Comparison of ENCODE assay signal across 9 cellular contexts in the genomic region with DNA sequence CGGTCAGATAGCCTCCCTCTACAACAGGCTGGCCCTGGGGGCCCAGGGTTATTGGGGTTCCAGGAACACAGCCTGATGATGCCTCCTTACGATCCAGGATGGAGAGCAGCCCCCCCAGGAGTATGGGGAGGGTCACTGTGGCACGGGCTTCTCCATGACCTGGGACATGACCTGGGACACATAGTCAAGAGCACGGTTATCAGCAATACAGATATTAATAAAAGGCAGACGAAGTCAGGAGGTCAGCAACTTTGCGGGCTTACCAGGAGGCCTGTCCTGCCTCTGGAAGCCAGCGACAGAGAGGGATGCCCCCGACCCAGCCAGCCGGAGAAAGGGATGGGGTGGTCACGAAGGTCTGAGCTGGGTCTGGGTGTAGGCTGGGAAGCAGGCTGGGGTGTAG. TPM values are rescaled to one million over a fixed set of nuclear protein-coding genes. Genes with fewer than 3 reads are reported as not detected.
DNase-seq lines count a peak whose midpoint lies in the region; ATAC-seq and TF ChIP-seq lines count a peak whose summit lies in the region.
"Had no signal": no experiment of that assay in that cellular context is flagged by ENCODE, and none has a peak within 500 bp of the region (broad histone marks: within the 10 kb centered on the region; RNA-seq: fewer than 3 reads in every experiment).

No MANE protein-coding gene starts in this region.

- no peaks in the 10 kb centered on the region for H3K27me3 ChIP-seq in SJCRH30
- no peaks in the 10 kb centered on the region for H3K27me3 ChIP-seq in fibroblast of lung (ENCODE audit: control insufficient read depth, insufficient read depth, low read length)
- H3K27me3 ChIP-seq in gastrocnemius medialis = no peaks in the 10 kb centered on the region

- no peak for TF ChIP-seq POLR2A in gastrocnemius medialis (IDR thresholded peaks at IDR 0.05)

- no peak overlapping the region for H2AFZ ChIP-seq in fibroblast of lung (ENCODE audit: low read length)

- peak overlapping the region; percentile 86 for H3K9ac ChIP-seq in fibroblast of lung (ENCODE audit: insufficient read depth, low read length)

- intact Hi-C loops in gastrocnemius medialis (cut with DNase I; ENCODE audit: low total_unique reads) = loop anchor here (2.0 to 10.0 kb wide), 2 partner anchors 130 to 452 kb away; partner anchors contain the start of genes EDEM2 and NCOA6

- H4K20me1 ChIP-seq in fibroblast of lung (ENCODE audit: control insufficient read depth, extremely low read depth, insufficient read depth, low read length) = no peaks in the 10 kb centered on the region

- TF ChIP-seq CTCF in fibroblast of lung (conservative IDR thresholded peaks at IDR 0.05 in 1 of 2, IDR thresholded peaks at IDR 0.05 in 1 of 2; ENCODE audit: low read depth in 1 of 2, low read length in 2 of 2) = no peak
- no peak for TF ChIP-seq CTCF in gastrocnemius medialis (IDR thresholded peaks at IDR 0.05 in 4 of 5, conservative IDR thresholded peaks at IDR 0.05 in 1 of 5)
- TF ChIP-seq CTCF in GM13977 (IDR thresholded peaks at IDR 0.05; ENCODE audit: extremely low read depth, insufficient read depth, missing control alignments) = no peak

- H3K4me3 ChIP-seq in SJCRH30 (peak overlapping the region; percentile 69), fibroblast of lung (replicated peaks in 1 of 4; ENCODE audit: control extremely low read depth in 1 of 4, insufficient read depth in 1 of 4, low read depth in 3 of 4, low read length in 4 of 4) (peak overlapping the region; percentile 51 to 84 (median 80)), gastrocnemius medialis (peak overlapping the region; percentile 80 to 99 (median 85))

- ATAC-seq in GM18907 (IDR thresholded peaks at IDR 0.05; ENCODE audit: unreplicated experiment) (peak; percentile 4), gastrocnemius medialis (peak in 1 of 2 donors; percentile 10), GM18520 (IDR thresholded peaks at IDR 0.05; ENCODE audit: unreplicated experiment) (no peak), GM21360 (IDR thresholded peaks at IDR 0.05; ENCODE audit: unreplicated experiment) (no peak)

- peaks cover 32% of the 10 kb centered on the region for H3K79me2 ChIP-seq in fibroblast of lung (ENCODE audit: control insufficient read depth, insufficient read depth, low read length)

- peaks cover 37% of the 10 kb centered on the region for H3K36me3 ChIP-seq in SJCRH30
- H3K36me3 ChIP-seq in fibroblast of lung (ENCODE audit: control insufficient read depth, insufficient read depth, low read length) = peaks cover 35% of the 10 kb centered on the region
- H3K36me3 ChIP-seq in gastrocnemius medialis = peaks cover 0 to 24% of the 10 kb centered on the region in 2 donors

- in situ Hi-C loops in gastrocnemius medialis (cut with MboI; ENCODE audit: low sequenced_read_pairs in 4 of 4) (no loop called here), GM13977 (cut with MboI; ENCODE audit: low pct_unique_long_range_greater_than_20kb, low sequenced_read_pairs, unreplicated experiment) (no loop called here)

- H3K27ac ChIP-seq in SJCRH30 (peak overlapping the region; percentile 50; the same call in 1 of the 2 replicates), fibroblast of lung (ENCODE audit: insufficient read depth, low read length) (peak overlapping the region; percentile 91), gastrocnemius medialis (peak overlapping the region; percentile 89 to 97 (median 97))

- DNase-seq in SJCRH30 (no peak), fibroblast of lung (ENCODE audit: low read depth in 2 of 2) (no peak), gastrocnemius medialis (no peak), NCI-H345 (lab: John Stamatoyannopoulos, UW) (no peak), GM13977 (ENCODE audit: low spot score) (no peak)

- no peaks in the 10 kb centered on the region for H3K9me3 ChIP-seq in SJCRH30 (replicated peaks)
- H3K9me3 ChIP-seq in fibroblast of lung (ENCODE audit: control insufficient read depth, insufficient read depth, low read depth, low read length) = no peaks in the 10 kb centered on the region
- no peaks in the 10 kb centered on the region for H3K9me3 ChIP-seq in gastrocnemius medialis

- peak overlapping the region; percentile 78 for H3K4me2 ChIP-seq in fibroblast of lung (ENCODE audit: extremely low read depth, insufficient read depth, low read length)

- H3K4me1 ChIP-seq in SJCRH30 (peaks cover 5% of the 10 kb centered on the region; the same call in 1 of the 2 replicates), fibroblast of lung (ENCODE audit: control insufficient read depth, extremely low read depth, insufficient read depth, low read length) (peaks cover 4% of the 10 kb centered on the region), gastrocnemius medialis (peaks cover 12 to 14% of the 10 kb centered on the region in 2 donors)

RNA-seq across cellular contexts. Expression of gene MMP24OS, which starts 0.8 kb away (rescaled TPM):
- 19.6 and 20.4 TPM in 2 replicates for total RNA-seq in SJCRH30 (2014; rRNA removed; shearing (Covaris generic))
- total RNA-seq in fibroblast of lung = 24.4 and 30.1 TPM in 2 replicates
- 40.4 and 44.1 TPM in 2 replicates for polyA plus RNA-seq in fibroblast of lung
- 130 and 146 TPM in 2 replicates for polyA plus RNA-seq in fibroblast of lung (2012)
- polyA minus RNA-seq in fibroblast of lung (ENCODE audit: low replicate concordance) = 123 and 159 TPM in 2 replicates
- 10 to 100 TPM in 3 of 4 donors, 1 to 10 TPM in 1; 3.8 to 18.4 (median 12.4) TPM for total RNA-seq in gastrocnemius medialis

RNA-seq across cellular contexts. Expression of gene EIF6, which starts 7.4 kb away (rescaled TPM):
- 142 and 157 TPM in 2 replicates for total RNA-seq in SJCRH30 (2014; rRNA removed; shearing (Covaris generic))
- total RNA-seq in fibroblast of lung (111 and 117 TPM in 2 replicates), gastrocnemius medialis (10 to 100 TPM; 34.2 to 48.3 (median 47.4) TPM)
- polyA plus RNA-seq in fibroblast of lung = 156 and 187 TPM in 2 replicates
- polyA plus RNA-seq in fibroblast of lung (2012) = 192 and 254 TPM in 2 replicates
- 322 and 439 TPM in 2 replicates for polyA minus RNA-seq in fibroblast of lung (ENCODE audit: low replicate concordance)

RNA-seq across cellular contexts. Expression of gene FAM83C, which starts 15.1 kb away (rescaled TPM):
- total RNA-seq in SJCRH30 (2014; rRNA removed; shearing (Covaris generic)) = 0.10 TPM in 1 of 2 replicates, not detected in the other
- total RNA-seq in fibroblast of lung = not detected in 2 replicates
- polyA plus RNA-seq in fibroblast of lung = 0.02 TPM in 1 of 2 replicates, not detected in the other
- polyA plus RNA-seq in fibroblast of lung (2012) = not detected in 2 replicates
- polyA minus RNA-seq in fibroblast of lung (ENCODE audit: low replicate concordance) = not detected in 2 replicates
- not detected for total RNA-seq in gastrocnemius medialis
- total RNA-seq: HT1080 had no signal

RNA-seq across cellular contexts. Expression of gene MMP24, which starts 50.6 kb away (rescaled TPM):
- not detected in 2 replicates for total RNA-seq in SJCRH30 (2014; rRNA removed; shearing (Covaris generic))
- total RNA-seq in fibroblast of lung (under 0.01 and 0.17 TPM in 2 replicates), gastrocnemius medialis (under 1 TPM in 2 of 4 donors, not detected in 2; 0.07 to 0.10 TPM)
- 0.21 and 0.49 TPM in 2 replicates for polyA plus RNA-seq in fibroblast of lung
- polyA plus RNA-seq in fibroblast of lung (2012) = 0.33 and 0.59 TPM in 2 replicates
- 0.63 and 2.6 TPM in 2 replicates for polyA minus RNA-seq in fibroblast of lung (ENCODE audit: low replicate concordance)
